1 cellular context compared by ENCODE assay signal in genomic region chr3:20073068-20073467, GRCh38.
TF ChIP-seq lines count a peak whose summit lies in the region.

No MANE protein-coding gene starts in this region.

TF ChIP-seq in liver, 16 proteins besides CTCF, POLR2A, EP300 and RAD21 (continued from another document):
- TF ChIP-seq, protein P1, sequence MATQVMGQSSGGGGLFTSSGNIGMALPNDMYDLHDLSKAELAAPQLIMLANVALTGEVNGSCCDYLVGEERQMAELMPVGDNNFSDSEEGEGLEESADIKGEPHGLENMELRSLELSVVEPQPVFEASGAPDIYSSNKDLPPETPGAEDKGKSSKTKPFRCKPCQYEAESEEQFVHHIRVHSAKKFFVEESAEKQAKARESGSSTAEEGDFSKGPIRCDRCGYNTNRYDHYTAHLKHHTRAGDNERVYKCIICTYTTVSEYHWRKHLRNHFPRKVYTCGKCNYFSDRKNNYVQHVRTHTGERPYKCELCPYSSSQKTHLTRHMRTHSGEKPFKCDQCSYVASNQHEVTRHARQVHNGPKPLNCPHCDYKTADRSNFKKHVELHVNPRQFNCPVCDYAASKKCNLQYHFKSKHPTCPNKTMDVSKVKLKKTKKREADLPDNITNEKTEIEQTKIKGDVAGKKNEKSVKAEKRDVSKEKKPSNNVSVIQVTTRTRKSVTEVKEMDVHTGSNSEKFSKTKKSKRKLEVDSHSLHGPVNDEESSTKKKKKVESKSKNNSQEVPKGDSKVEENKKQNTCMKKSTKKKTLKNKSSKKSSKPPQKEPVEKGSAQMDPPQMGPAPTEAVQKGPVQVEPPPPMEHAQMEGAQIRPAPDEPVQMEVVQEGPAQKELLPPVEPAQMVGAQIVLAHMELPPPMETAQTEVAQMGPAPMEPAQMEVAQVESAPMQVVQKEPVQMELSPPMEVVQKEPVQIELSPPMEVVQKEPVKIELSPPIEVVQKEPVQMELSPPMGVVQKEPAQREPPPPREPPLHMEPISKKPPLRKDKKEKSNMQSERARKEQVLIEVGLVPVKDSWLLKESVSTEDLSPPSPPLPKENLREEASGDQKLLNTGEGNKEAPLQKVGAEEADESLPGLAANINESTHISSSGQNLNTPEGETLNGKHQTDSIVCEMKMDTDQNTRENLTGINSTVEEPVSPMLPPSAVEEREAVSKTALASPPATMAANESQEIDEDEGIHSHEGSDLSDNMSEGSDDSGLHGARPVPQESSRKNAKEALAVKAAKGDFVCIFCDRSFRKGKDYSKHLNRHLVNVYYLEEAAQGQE (IDR thresholded peaks at IDR 0.05), result no peak
- TF ChIP-seq EGR1 (IDR thresholded peaks at IDR 0.05; ENCODE audit: low read depth in 2 of 2) (no peak), RXRA (IDR thresholded peaks at IDR 0.05) (peak; percentile 35 to 46), NR2F2 (IDR thresholded peaks at IDR 0.05) (no peak), HNF4A (conservative IDR thresholded peaks at IDR 0.05) (no peak), HNF4G (IDR thresholded peaks at IDR 0.05) (no peak), FOXA1 (IDR thresholded peaks at IDR 0.05) (no peak), FOXA2 (IDR thresholded peaks at IDR 0.05) (peak; percentile 30)
- TF ChIP-seq, protein P2, sequence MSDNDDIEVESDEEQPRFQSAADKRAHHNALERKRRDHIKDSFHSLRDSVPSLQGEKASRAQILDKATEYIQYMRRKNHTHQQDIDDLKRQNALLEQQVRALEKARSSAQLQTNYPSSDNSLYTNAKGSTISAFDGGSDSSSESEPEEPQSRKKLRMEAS (IDR thresholded peaks at IDR 0.05), result no peak
